ENCODE assay signal across 8 cellular contexts in the genomic region with DNA sequence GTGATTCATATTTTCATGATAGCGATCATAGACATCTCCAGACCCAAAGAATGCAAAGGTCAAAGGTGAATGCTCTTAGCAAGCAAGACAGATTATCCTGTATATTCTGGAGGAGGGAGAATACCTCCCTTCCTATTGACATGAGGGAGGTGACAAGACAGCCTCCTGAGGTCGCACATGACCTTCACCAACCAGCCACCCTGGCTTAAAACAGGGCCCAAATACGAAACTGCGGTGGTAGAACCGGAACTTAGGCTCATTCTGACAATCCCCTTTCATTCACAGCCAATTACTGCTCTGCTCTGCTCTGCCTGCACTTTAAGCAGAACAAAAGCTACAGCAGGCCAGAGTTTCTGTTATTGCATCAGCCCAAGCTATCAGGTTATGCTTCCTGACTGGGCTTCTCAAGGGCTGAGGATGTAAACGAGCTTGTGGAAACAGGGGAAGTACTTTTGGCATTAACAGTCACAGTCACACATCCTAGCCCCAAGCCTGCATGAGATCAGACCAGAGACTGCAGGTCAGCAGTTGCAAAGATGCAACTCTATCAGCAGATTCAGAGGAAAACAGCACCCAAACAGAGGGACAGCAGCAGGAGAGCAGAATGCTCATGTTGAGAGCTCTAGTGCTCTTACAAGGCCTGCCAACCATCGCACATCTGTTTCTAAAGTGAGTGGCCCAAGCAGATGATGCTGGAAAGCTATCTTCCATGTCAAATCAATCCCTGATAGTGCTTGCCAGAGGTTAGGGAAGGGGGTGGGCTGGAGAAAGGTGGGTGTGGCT. TPM values are rescaled to one million over a fixed set of nuclear protein-coding genes. Genes with fewer than 3 reads are reported as not detected.
A peak's percentile ranks its signal among the peaks of the same experiment; 100 is the strongest.
DNase-seq lines count a peak whose midpoint lies in the region; ATAC-seq, FAIRE-seq and TF ChIP-seq lines count a peak whose summit lies in the region.

No MANE protein-coding gene starts in this region.

- peak overlapping the region; percentile 82; the same call in 1 of the 2 replicates for H2AK5ac ChIP-seq in IMR-90 (ENCODE audit: low read depth, low read length)

- H3K36me3 Mint-ChIP-seq in activated CD4-positive, alpha-beta memory T cell treated with anti-CD3 and anti-CD28 coated beads for 36 hours, result peaks cover 21% of the 10 kb centered on the region

- peak overlapping the region; percentile 75 for H2AK9ac ChIP-seq in IMR-90 (replicated peaks; ENCODE audit: low read depth, low read length, poor library complexity)

- H2BK5ac ChIP-seq in IMR-90 (ENCODE audit: low read depth, low read length, poor library complexity, severe bottlenecking), result peak overlapping the region; percentile 70

- no peaks in the 10 kb centered on the region for H3K9me3 Mint-ChIP-seq in activated CD4-positive, alpha-beta memory T cell treated with anti-CD3 and anti-CD28 coated beads for 36 hours

- peak overlapping the region; percentile 55; the same call in 1 of the 2 replicates for H4K5ac ChIP-seq in IMR-90 (ENCODE audit: low read depth, low read length)

- TF ChIP-seq POLR2A in A549 (IDR thresholded peaks at IDR 0.05; ENCODE audit: low read length) (no peak), IMR-90 (IDR thresholded peaks at IDR 0.05; ENCODE audit: low read depth, low read length) (no peak)

- H3K56ac ChIP-seq in IMR-90 (ENCODE audit: extremely low read depth, insufficient read depth, low read length), result no peak overlapping the region; the same call in 1 of the 2 replicates

- peak overlapping the region; percentile 67 for H2AFZ ChIP-seq in IMR-90 (replicated peaks; ENCODE audit: low read length, poor library complexity)

- H3K9me1 ChIP-seq in IMR-90 (ENCODE audit: insufficient read depth, low read length), result peaks cover 16% of the 10 kb centered on the region

- H4K91ac ChIP-seq in IMR-90 (ENCODE audit: insufficient read depth, low read depth, low read length), result peak overlapping the region; percentile 87

- ATAC-seq in A549 (no peak), GM18870 (IDR thresholded peaks at IDR 0.05; ENCODE audit: unreplicated experiment) (peak; percentile 70), IMR-90 (ENCODE audit: low read depth) (peak; percentile 82)

- peak overlapping the region; percentile 86 for H2BK120ac ChIP-seq in IMR-90 (ENCODE audit: low read depth, low read length)

- H3K79me1 ChIP-seq in IMR-90 (ENCODE audit: low read depth in 1 of 2, low read length in 2 of 2), result peaks cover 0 to 17% of the 10 kb centered on the region in 2 experiments; a peak in 3 of 4 replicates

- no peak overlapping the region for H3K4me3 ChIP-seq in A549
- H3K4me3 ChIP-seq in IMR-90 (ENCODE audit: insufficient read depth, low read depth, low read length), result no peak overlapping the region
- no peak overlapping the region for H3K4me3 ChIP-seq in liver (ENCODE audit: low read depth in 1 of 3, low read length in 3 of 3)

- no peaks in the 10 kb centered on the region for H4K20me1 ChIP-seq in IMR-90 (ENCODE audit: insufficient read depth, low read length)

- intact Hi-C loops in IMR-90 (cut with micrococcal nuclease), result no loop called here
- intact Hi-C loops in activated CD4-positive, alpha-beta memory T cell treated with anti-CD3 and anti-CD28 coated beads for 36 hours (cut with micrococcal nuclease), result loop anchor here (1.0 to 5.0 kb wide), 3 partner anchors 16 to 116 kb away; no protein-coding TSS in a partner anchor

- peak overlapping the region; percentile 58 for H3K9ac ChIP-seq in IMR-90 (ENCODE audit: low read depth, low read length)
- no peak overlapping the region for H3K9ac ChIP-seq in liver (ENCODE audit: low read depth in 1 of 2, low read length in 2 of 2)

- H3K4me2 ChIP-seq in A549 (0 out of 3 replicates have a peak overlapping the region, but pooled peaks have one; percentile 19), IMR-90 (ENCODE audit: low read depth, low read length) (no peak overlapping the region; the same call in 1 of the 2 replicates)

- H3K18ac ChIP-seq in IMR-90 (ENCODE audit: low read depth, low read length), result peak overlapping the region; percentile 51

- H2BK20ac ChIP-seq in IMR-90 (ENCODE audit: low read depth, low read length), result peak overlapping the region; percentile 91

- H3K4me3 Mint-ChIP-seq in activated CD4-positive, alpha-beta memory T cell treated with anti-CD3 and anti-CD28 coated beads for 36 hours, result peak overlapping the region; percentile 24

- no peak for TF ChIP-seq EP300 in A549 (IDR thresholded peaks at IDR 0.05)

- 81% methylated on average over 7 of the region's 7 CpGs for WGBS in A549 (ENCODE audit: missing lambda C conversion rate)
- WGBS in IMR-90 (ENCODE audit: extremely low coverage in 2 of 2, insufficient read length in 1 of 2), 2 experiments, result 80% methylated on average over 3 of the region's 7 CpGs; no CpG with 5 or more reads in 1 of the 2 experiments
- WGBS in liver, result 64% methylated on average over 7 of the region's 7 CpGs

- H2BK15ac ChIP-seq in IMR-90 (ENCODE audit: low read depth, low read length), result peak overlapping the region; percentile 74; the same call in 1 of the 3 replicates

- peak overlapping the region; percentile 54 to 89; a peak in 3 of 4 replicates for H4K8ac ChIP-seq in IMR-90 (ENCODE audit: low read depth in 2 of 2, low read length in 2 of 2)

- peak overlapping the region; percentile 93 for H3K27ac Mint-ChIP-seq in activated CD4-positive, alpha-beta memory T cell treated with anti-CD3 and anti-CD28 coated beads for 36 hours

- DNase-seq in A549 (ENCODE audit: low read depth in 1 of 2, low spot score in 1 of 2) (no peak), IMR-90 (peak; percentile 69), glomerular visceral epithelial cell (ENCODE audit: extremely low spot score) (no peak), NCI-H774 (lab: John Stamatoyannopoulos, UW) (no peak), NCI-H748 (lab: John Stamatoyannopoulos, UW; ENCODE audit: unreplicated experiment) (no peak)
- DNase-seq in activated CD4-positive, alpha-beta memory T cell treated with anti-CD3 and anti-CD28 coated beads for 36 hours, result peak; percentile 63

- TF ChIP-seq CTCF in A549 (IDR thresholded peaks at IDR 0.05) (no peak), IMR-90 (conservative IDR thresholded peaks at IDR 0.05; ENCODE audit: low read depth, low read length) (no peak), liver (IDR thresholded peaks at IDR 0.05; ENCODE audit: low read depth, low read length, missing input control) (no peak)

- dilution Hi-C loops in IMR-90 (cut with HindIII; ENCODE audit: low sequenced_read_pairs, unreplicated experiment), result no loop called here

- FAIRE-seq in A549 (lab: Jason Lieb, UNC), result no peak

- H3K27me3 Mint-ChIP-seq in activated CD4-positive, alpha-beta memory T cell treated with anti-CD3 and anti-CD28 coated beads for 36 hours, result no peaks in the 10 kb centered on the region

- TF ChIP-seq RAD21 in A549 (conservative IDR thresholded peaks at IDR 0.05 in 1 of 2, IDR thresholded peaks at IDR 0.05 in 1 of 2), result no peak
- no peak for TF ChIP-seq RAD21 in IMR-90 (IDR thresholded peaks at IDR 0.05; ENCODE audit: low read length)
- TF ChIP-seq RAD21 in liver (IDR thresholded peaks at IDR 0.05), result no peak

- POLR2A ChIA-PET in A549 (lab: Yijun Ruan, JAX), result no interaction called here
- POLR2A ChIA-PET in IMR-90 (lab: Charles Lee; ENCODE audit: unreplicated experiment), result no interaction called here
- POLR2A ChIA-PET in activated CD4-positive, alpha-beta memory T cell treated with anti-CD3 and anti-CD28 coated beads for 36 hours (lab: Charles Lee), result interaction anchor here (0.6 to 2.3 kb wide), 4 partner anchors 9 to 1808 kb away, joined by 3 to 6 read pairs (median 4); a partner anchor contains a TSS

- H3K4ac ChIP-seq in IMR-90 (ENCODE audit: low read depth, low read length), result peak overlapping the region; percentile 83

- H3K4me1 ChIP-seq in A549 (peaks cover 17% of the 10 kb centered on the region), IMR-90 (ENCODE audit: control insufficient read depth, insufficient read depth, low read length) (peaks cover 8% of the 10 kb centered on the region), liver (ENCODE audit: control insufficient read depth in 4 of 4, insufficient read depth in 4 of 4, low read length in 3 of 4) (peaks cover 0 to 2% (median 0%) of the 10 kb centered on the region in 4 donors)

- H3K14ac ChIP-seq in IMR-90 (replicated peaks; ENCODE audit: low read depth, low read length), result peak overlapping the region; percentile 89

- BruUV-seq in IMR-90 (replicated peaks; lab: Mats Ljungman, UMichigan), result no TSS peak

- H3K27me3 ChIP-seq in IMR-90 (ENCODE audit: control insufficient read depth, insufficient read depth, low read length) (no peaks in the 10 kb centered on the region), liver (ENCODE audit: control insufficient read depth in 4 of 4, insufficient read depth in 4 of 4, low read length in 3 of 4) (no peaks in the 10 kb centered on the region)

- peaks cover 68% of the 10 kb centered on the region for H3K4me1 Mint-ChIP-seq in activated CD4-positive, alpha-beta memory T cell treated with anti-CD3 and anti-CD28 coated beads for 36 hours (ENCODE audit: low read depth)

- peak overlapping the region; percentile 32 to 64; a peak in 3 of 6 replicates for H3K27ac ChIP-seq in A549
- peak overlapping the region; percentile 93; the same call in 1 of the 2 replicates for H3K27ac ChIP-seq in IMR-90 (ENCODE audit: insufficient read depth, low read length)
- H3K27ac ChIP-seq in liver (ENCODE audit: low read depth in 1 of 2, low read length in 2 of 2), result no peak overlapping the region

- CTCF ChIA-PET in A549 (lab: Yijun Ruan, JAX) (interaction anchor here (1.2 kb wide), 1 partner anchor 10 kb away, joined by 3 read pairs; no protein-coding TSS in a partner anchor), IMR-90 (lab: Yijun Ruan, JAX) (interaction anchor here (0.6 to 1.0 kb wide), 2 partner anchors 9 to 194 kb away, joined by 3 to 4 read pairs; no protein-coding TSS in a partner anchor)
- CTCF ChIA-PET in activated CD4-positive, alpha-beta memory T cell treated with anti-CD3 and anti-CD28 coated beads for 36 hours (lab: Charles Lee), result interaction anchor here (0.9 to 1.9 kb wide), 2 partner anchors 12 to 14 kb away, joined by 3 to 4 read pairs; no protein-coding TSS in a partner anchor

- no peaks in the 10 kb centered on the region for H3K9me3 ChIP-seq in A549
- no peaks in the 10 kb centered on the region for H3K9me3 ChIP-seq in IMR-90 (ENCODE audit: control insufficient read depth, insufficient read depth, low read length)
- H3K9me3 ChIP-seq in liver (ENCODE audit: control insufficient read depth in 4 of 4, low read length in 3 of 4), result no peaks in the 10 kb centered on the region

- peak overlapping the region; percentile 83; the same call in 1 of the 2 replicates for H3K23ac ChIP-seq in IMR-90 (ENCODE audit: low read depth, low read length)

- H3K36me3 ChIP-seq in IMR-90 (ENCODE audit: control insufficient read depth, insufficient read depth, low read length) (0 out of 2 replicates have a peak, but pooled peaks cover 1% of the 10 kb centered on the region), liver (ENCODE audit: control insufficient read depth in 4 of 4, insufficient read depth in 3 of 4, low read depth in 1 of 4, low read length in 3 of 4) (no peaks in the 10 kb centered on the region)

- in situ Hi-C loops in IMR-90 (cut with MboI; ENCODE audit: low sequenced_read_pairs), result no loop called here

RNA-seq across cellular contexts. Expression of a gene that starts 51.2 kb away (rescaled TPM):
- polyA plus RNA-seq in A549 (2011; rRNA removed), result 5.7 and 5.8 TPM in 2 replicates
- polyA plus RNA-seq in A549 (2012; cell fraction: cytosol; rRNA removed), result 2.7 and 3.0 TPM in 2 replicates
- 6.7 and 8.6 TPM in 2 replicates for polyA plus RNA-seq in A549 (2012; cell fraction: nucleus; rRNA removed)
- polyA plus RNA-seq in A549 (2017; fragmentation: RNase III; extraction: RNeasy Plus Mini Kit Qiagen cat#74134 plus additional on column Dnase treatment), result 2.2 to 2.4 TPM (median 2.3 TPM) in 3 replicates
- polyA minus RNA-seq in A549 (2011; rRNA and poly(A)+ RNA removed), result 3.8 TPM in 2 replicates
- under 0.01 TPM in 2 replicates for total RNA-seq in IMR-90 (2012; rRNA removed)
- 0.10 and 0.13 TPM in 2 replicates for polyA plus RNA-seq in IMR-90 (2012; rRNA removed)
- polyA plus RNA-seq in IMR-90 (2012; cell fraction: cytosol; rRNA removed), result 0.13 and 0.18 TPM in 2 replicates
- polyA plus RNA-seq in IMR-90 (2012; cell fraction: nucleus; rRNA removed; ENCODE audit: low replicate concordance), result 0.03 and 0.21 TPM in 2 replicates
- under 1 TPM; 0.31 to 0.69 TPM for total RNA-seq in activated CD4-positive, alpha-beta memory T cell treated with anti-CD3 and anti-CD28 coated beads for 36 hours
- total RNA-seq in liver, result under 1 TPM in 1 of 2 donors, not detected in 1; 0.28 TPM
- under 1 TPM in 1 of 2 donors, not detected in 1; 0.09 TPM for polyA plus RNA-seq in liver

Comparison
In these comparisons a context has a peak if more than half of its experiments do, and no peak if none do; other contexts are left out.
1. ATAC-seq: peak in GM18870 (single experiment) and IMR-90 (single experiment); none in A549 (0 of 2).
2. DNase-seq: peak in IMR-90 (single experiment) and activated CD4-positive, alpha-beta memory T cell treated with anti-CD3 and anti-CD28 coated beads for 36 hours (single experiment); none in A549 (0 of 2), glomerular visceral epithelial cell (single experiment), NCI-H774 (single experiment) and NCI-H748 (single experiment).
3. H3K27ac ChIP-seq: peak in A549 (2 of 2) and IMR-90 (single experiment); none in liver (0 of 2).